Comparison of ENCODE assay signal across 8 cellular contexts in genomic region chr4:140150636-140150885, GRCh38. TPM values are rescaled to one million over a fixed set of nuclear protein-coding genes. Genes with fewer than 3 reads are reported as not detected.
DNase-seq lines count a peak whose midpoint lies in the region; ATAC-seq, FAIRE-seq and TF ChIP-seq lines count a peak whose summit lies in the region.

No MANE protein-coding gene starts in this region.

- peaks cover 0 to 24% (median 14%) of the 10 kb centered on the region in 4 donors for H3K4me1 ChIP-seq in esophagus muscularis mucosa
- H3K4me1 ChIP-seq in pancreas = peaks cover 16 to 36% (median 25%) of the 10 kb centered on the region in 3 donors

- no peak for TF ChIP-seq CTCF in esophagus muscularis mucosa (IDR thresholded peaks at IDR 0.05)
- no peak for TF ChIP-seq CTCF in pancreas (IDR thresholded peaks at IDR 0.05)

- peak overlapping the region; percentile 97 to 99 (median 98) for H3K27ac ChIP-seq in esophagus muscularis mucosa (replicated peaks in 1 of 4)
- peak overlapping the region; percentile 75 to 99 (median 95) for H3K27ac ChIP-seq in pancreas

- 0% methylated on average over 13 of the region's 13 CpGs for WGBS in esophagus muscularis mucosa
- WGBS in pancreas, 2 donors = 0% methylated on average over 13 of the region's 13 CpGs

- peaks cover 1% of the 10 kb centered on the region for H3K36me3 Mint-ChIP-seq in activated CD4-positive, alpha-beta T cell treated with anti-CD3 and anti-CD28 coated beads for 36 hours (ENCODE audit: low read depth)
- no peaks in the 10 kb centered on the region for H3K36me3 Mint-ChIP-seq in activated CD4-positive, alpha-beta T cell treated with anti-CD3 and anti-CD28 coated beads, Interleukin-2, amount 10 ng/mL, durations not matched to agents 24 days and 14 days (ENCODE audit: low read depth)

- peak; percentile 77 for DNase-seq in activated CD4-positive, alpha-beta T cell treated with anti-CD3 and anti-CD28 coated beads for 36 hours
- DNase-seq in activated CD4-positive, alpha-beta T cell treated with anti-CD3 and anti-CD28 coated beads for 1 hour = no peak
- DNase-seq in activated CD4-positive, alpha-beta T cell treated with anti-CD3 and anti-CD28 coated beads, Interleukin-2, amount 10 ng/mL, durations not matched to agents 24 days and 14 days = no peak
- DNase-seq in esophagus muscularis mucosa (ENCODE audit: extremely low spot score) (no peak), pancreas (peak in 2 of 6 donors; percentile 84 to 88), NCI-H128 (lab: John Stamatoyannopoulos, UW; ENCODE audit: unreplicated experiment) (no peak)

- CTCF ChIA-PET in activated CD4-positive, alpha-beta T cell treated with anti-CD3 and anti-CD28 coated beads for 36 hours (lab: Charles Lee) = interaction anchor here (0.6 to 0.7 kb wide), 2 partner anchors 28 to 72 kb away, joined by 3 read pairs; no protein-coding TSS in a partner anchor

- peaks cover 16% of the 10 kb centered on the region for H3K4me1 Mint-ChIP-seq in activated CD4-positive, alpha-beta T cell treated with anti-CD3 and anti-CD28 coated beads for 36 hours
- peaks cover 22% of the 10 kb centered on the region for H3K4me1 Mint-ChIP-seq in activated CD4-positive, alpha-beta T cell treated with anti-CD3 and anti-CD28 coated beads, Interleukin-2, amount 10 ng/mL, durations not matched to agents 24 days and 14 days

- H3K27me3 Mint-ChIP-seq in activated CD4-positive, alpha-beta T cell treated with anti-CD3 and anti-CD28 coated beads for 36 hours = peaks cover 21% of the 10 kb centered on the region
- peaks cover 58% of the 10 kb centered on the region for H3K27me3 Mint-ChIP-seq in activated CD4-positive, alpha-beta T cell treated with anti-CD3 and anti-CD28 coated beads, Interleukin-2, amount 10 ng/mL, durations not matched to agents 24 days and 14 days

- peak overlapping the region; percentile 86 for H3K4me3 Mint-ChIP-seq in activated CD4-positive, alpha-beta T cell treated with anti-CD3 and anti-CD28 coated beads for 36 hours
- H3K4me3 Mint-ChIP-seq in activated CD4-positive, alpha-beta T cell treated with anti-CD3 and anti-CD28 coated beads, Interleukin-2, amount 10 ng/mL, durations not matched to agents 24 days and 14 days = peak overlapping the region; percentile 92

- intact Hi-C loops in activated CD4-positive, alpha-beta T cell treated with anti-CD3 and anti-CD28 coated beads for 36 hours (cut with DNase I, micrococcal nuclease) = loop anchor here (1.0 to 10.0 kb wide), 10 partner anchors 33 to 1133 kb away; partner anchors contain the start of genes NOCT (in 1 of the 2), RAB33B (in 1 of the 2) and SCOC (in 1 of the 2)
- intact Hi-C loops in activated CD4-positive, alpha-beta T cell treated with anti-CD3 and anti-CD28 coated beads, Interleukin-2, amount 10 ng/mL, durations not matched to agents 24 days and 14 days (cut with micrococcal nuclease) = loop anchor here (1.0 to 5.0 kb wide), 2 partner anchors 34 to 973 kb away; partner anchors contain the start of gene ELF2
- intact Hi-C loops in esophagus muscularis mucosa (cut with DNase I) = loop anchor here (5.0 to 10.0 kb wide), 5 partner anchors 68 to 486 kb away; partner anchors contain the start of gene MGST2
- intact Hi-C loops in pancreas (cut with DNase I) = no loop called here

- no peak for TF ChIP-seq EP300 in esophagus muscularis mucosa (IDR thresholded peaks at IDR 0.05)

- no peak for ATAC-seq in activated CD4-positive, alpha-beta T cell treated with anti-CD3 and anti-CD28 coated beads for 36 hours
- peak; percentile 29 to 44 (median 40) for ATAC-seq in pancreas
- ATAC-seq in HG02571 (IDR thresholded peaks at IDR 0.05; ENCODE audit: unreplicated experiment) = no peak
- ATAC-seq in GM21717 (IDR thresholded peaks at IDR 0.05; ENCODE audit: unreplicated experiment) = no peak

- H3K4me3 ChIP-seq in esophagus muscularis mucosa (peak overlapping the region; percentile 71 to 89 (median 86)), pancreas (peak overlapping the region; percentile 52 to 69 (median 66))

- H3K36me3 ChIP-seq in esophagus muscularis mucosa = no peaks in the 10 kb centered on the region
- no peaks in the 10 kb centered on the region for H3K36me3 ChIP-seq in pancreas

- TF ChIP-seq POLR2A in esophagus muscularis mucosa (IDR thresholded peaks at IDR 0.05; ENCODE audit: low read depth) = no peak

- H3K27me3 ChIP-seq in esophagus muscularis mucosa (no peaks in the 10 kb centered on the region), pancreas (no peaks in the 10 kb centered on the region)

- peak overlapping the region; percentile 72 for H3K27ac Mint-ChIP-seq in activated CD4-positive, alpha-beta T cell treated with anti-CD3 and anti-CD28 coated beads for 36 hours
- H3K27ac Mint-ChIP-seq in activated CD4-positive, alpha-beta T cell treated with anti-CD3 and anti-CD28 coated beads, Interleukin-2, amount 10 ng/mL, durations not matched to agents 24 days and 14 days = peak overlapping the region; percentile 69

- H3K9me3 Mint-ChIP-seq in activated CD4-positive, alpha-beta T cell treated with anti-CD3 and anti-CD28 coated beads for 36 hours (ENCODE audit: low read depth) = no peaks in the 10 kb centered on the region
- H3K9me3 Mint-ChIP-seq in activated CD4-positive, alpha-beta T cell treated with anti-CD3 and anti-CD28 coated beads, Interleukin-2, amount 10 ng/mL, durations not matched to agents 24 days and 14 days = no peaks in the 10 kb centered on the region

- no peaks in the 10 kb centered on the region for H3K9me3 ChIP-seq in esophagus muscularis mucosa
- H3K9me3 ChIP-seq in pancreas = no peaks in the 10 kb centered on the region

- FAIRE-seq in pancreas (lab: Jason Lieb, UNC) = no peak

- POLR2A ChIA-PET in activated CD4-positive, alpha-beta T cell treated with anti-CD3 and anti-CD28 coated beads for 36 hours (lab: Charles Lee) = no interaction called here

RNA-seq across cellular contexts. Expression of gene MAML3, which starts 3.4 kb away (rescaled TPM):
- total RNA-seq in activated CD4-positive, alpha-beta T cell treated with anti-CD3 and anti-CD28 coated beads for 36 hours = 1 to 10 TPM; 1.6 to 1.9 TPM
- total RNA-seq in activated CD4-positive, alpha-beta T cell treated with anti-CD3 and anti-CD28 coated beads, Interleukin-2, amount 10 ng/mL, durations not matched to agents 24 days and 14 days = 0.52 and 0.54 TPM in 2 replicates
- total RNA-seq in esophagus muscularis mucosa (1 to 10 TPM; 5.0 to 8.7 (median 7.1) TPM), pancreas (1 to 10 TPM; 5.3 to 8.9 (median 6.5) TPM)
- 1 to 10 TPM; 3.8 to 4.0 TPM for polyA plus RNA-seq in pancreas

Comparison
In these comparisons a context has a peak if more than half of its experiments do, and no peak if none do; other contexts are left out.
1. ATAC-seq: peak in pancreas (4 of 4); none in activated CD4-positive, alpha-beta T cell treated with anti-CD3 and anti-CD28 coated beads for 36 hours (single experiment), HG02571 (single experiment) and GM21717 (single experiment).
2. intact Hi-C loops: an anchor here in activated CD4-positive, alpha-beta T cell treated with anti-CD3 and anti-CD28 coated beads for 36 hours (1.0 to 10.0 kb wide), activated CD4-positive, alpha-beta T cell treated with anti-CD3 and anti-CD28 coated beads, Interleukin-2, amount 10 ng/mL, durations not matched to agents 24 days and 14 days (1.0 to 5.0 kb wide) and esophagus muscularis mucosa (5.0 to 10.0 kb wide); none called in pancreas.